Comparison of ENCODE assay signal across 8 cellular contexts in the genomic region with DNA sequence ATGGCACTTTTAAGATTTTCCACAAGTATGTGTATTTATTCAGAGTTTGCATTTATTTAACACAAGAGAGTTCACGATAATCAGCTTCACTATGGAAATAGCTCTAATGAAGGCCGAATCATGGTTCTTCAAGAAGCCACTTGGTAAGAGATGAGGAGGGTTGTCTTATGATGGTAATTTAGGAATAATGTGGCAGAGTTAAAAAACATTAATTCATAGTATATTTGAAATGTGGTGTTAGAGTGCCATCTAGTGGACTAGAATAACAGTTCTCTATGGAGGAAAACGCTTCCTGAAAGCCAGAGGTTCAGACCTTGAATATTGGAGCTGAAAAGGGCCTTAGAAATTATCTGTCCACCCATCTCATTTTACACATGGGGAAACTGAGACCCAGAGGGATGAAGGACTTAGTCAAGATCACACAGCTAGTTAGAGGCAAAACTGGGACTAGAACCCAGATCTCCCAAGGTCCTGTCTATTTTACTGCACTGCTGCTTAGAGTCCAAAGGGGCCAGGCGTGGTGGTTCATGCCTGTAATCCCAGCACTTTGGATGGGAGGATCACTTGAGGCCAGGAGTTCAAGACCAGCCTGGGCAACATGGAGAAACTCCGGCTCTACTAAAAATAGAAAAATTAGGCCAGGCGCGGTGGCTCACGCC. TPM values are rescaled to one million over a fixed set of nuclear protein-coding genes. Genes with fewer than 3 reads are reported as not detected.
DNase-seq lines count a peak whose midpoint lies in the region; ATAC-seq, FAIRE-seq and TF ChIP-seq lines count a peak whose summit lies in the region.

No MANE protein-coding gene starts in this region.

- H4K8ac ChIP-seq in H1 (ENCODE audit: extremely low read depth, insufficient read depth, low read length): no peak overlapping the region

- H3K27me3 ChIP-seq in Peyer's patch: no peaks in the 10 kb centered on the region
- no peaks in the 10 kb centered on the region for H3K27me3 ChIP-seq in H1 (replicated peaks in 1 of 4; ENCODE audit: control insufficient read depth in 3 of 4, extremely low read depth in 1 of 4, insufficient read depth in 3 of 4, low read length in 3 of 4)

- no peak overlapping the region for H2BK20ac ChIP-seq in H1 (ENCODE audit: low read length)

- H2AK5ac ChIP-seq in H1 (ENCODE audit: low read depth, low read length): no peak overlapping the region

- H4K91ac ChIP-seq in H1 (replicated peaks; ENCODE audit: insufficient read length, low read length): no peak overlapping the region

- no peak overlapping the region for H2BK12ac ChIP-seq in H1 (ENCODE audit: low read depth, low read length)

- H4K5ac ChIP-seq in H1 (ENCODE audit: insufficient read length, low read depth, low read length): no peak overlapping the region

- no peak overlapping the region for H3K4me2 ChIP-seq in H1 (ENCODE audit: insufficient read depth in 1 of 2, low read depth in 2 of 2, low read length in 2 of 2)

- peak; percentile 66 to 83 (median 76) for TF ChIP-seq CTCF in Peyer's patch (IDR thresholded peaks at IDR 0.05)
- TF ChIP-seq CTCF in H1 (IDR thresholded peaks at IDR 0.05; ENCODE audit: control extremely low read depth in 1 of 3, insufficient read depth in 1 of 3, low read depth in 1 of 3, low read length in 3 of 3): peak in 2 of 3 experiments; percentile 47 to 53; a peak in 2 of 4 replicates

- peaks cover 0 to under 1% of the 10 kb centered on the region in 2 experiments for H4K20me1 ChIP-seq in H1 (replicated peaks in 1 of 2; ENCODE audit: control insufficient read depth in 1 of 2, insufficient read depth in 2 of 2, low read length in 2 of 2)

- H3K23ac ChIP-seq in H1 (ENCODE audit: insufficient read length): no peak overlapping the region

- H3K9ac ChIP-seq in H1 (replicated peaks in 1 of 4; ENCODE audit: extremely low read depth in 1 of 4, low read depth in 3 of 4, low read length in 3 of 4): no peak overlapping the region

- FAIRE-seq in H1 (lab: Jason Lieb, UNC): no peak

- no peak overlapping the region for H2BK15ac ChIP-seq in H1 (ENCODE audit: low read length)

- H3K9me3 ChIP-seq in Peyer's patch: no peaks in the 10 kb centered on the region
- no peaks in the 10 kb centered on the region for H3K9me3 ChIP-seq in H1 (ENCODE audit: insufficient read depth in 2 of 2, low read depth in 1 of 2, low read length in 1 of 2)

- no peaks in the 10 kb centered on the region for H3K79me2 ChIP-seq in H1 (ENCODE audit: control insufficient read depth in 1 of 2, insufficient read depth in 2 of 2, low read length in 2 of 2)

- CTCF ChIA-PET in H1 (lab: Charles Lee; ENCODE audit: partially characterized antibody): interaction anchor here (0.5 to 3.3 kb wide), 21 partner anchors 9 to 305 kb away, joined by 3 to 22 read pairs (median 4); no protein-coding TSS in a partner anchor

- TF ChIP-seq POLR2A in Peyer's patch (IDR thresholded peaks at IDR 0.05) (no peak), H1 (IDR thresholded peaks at IDR 0.05; ENCODE audit: control extremely low read depth in 1 of 2, low read depth in 2 of 2, low read length in 2 of 2) (no peak)

- H3K56ac ChIP-seq in H1 (replicated peaks; ENCODE audit: insufficient read length, low read depth, low read length): no peak overlapping the region

- POLR2A ChIA-PET in H1 (lab: Charles Lee; ENCODE audit: partially characterized antibody): interaction anchor here (0.7 to 3.4 kb wide), 3 partner anchors 13 to 102 kb away, joined by 3 to 10 read pairs (median 5); a partner anchor contains a TSS

- H3K27ac ChIP-seq in Peyer's patch: no peak overlapping the region
- H3K27ac ChIP-seq in H1 (ENCODE audit: low read depth, low read length): no peak overlapping the region

- no peaks in the 10 kb centered on the region for H3K79me1 ChIP-seq in H1 (ENCODE audit: low read depth, low read length)

- H2BK5ac ChIP-seq in H1 (ENCODE audit: low read depth, low read length): no peak overlapping the region

- H3K36me3 ChIP-seq in Peyer's patch (peaks cover 0 to 91% (median 0%) of the 10 kb centered on the region in 3 donors), H1 (ENCODE audit: control insufficient read depth in 2 of 4, insufficient read depth in 4 of 4, low read length in 3 of 4) (peaks cover 10 to 72% (median 34%) of the 10 kb centered on the region in 4 experiments)

- no peak overlapping the region for H3K18ac ChIP-seq in H1 (ENCODE audit: extremely low read depth, low read length)

- H3K14ac ChIP-seq in H1 (ENCODE audit: insufficient read length): no peak overlapping the region

- no peaks in the 10 kb centered on the region for H3K23me2 ChIP-seq in H1 (ENCODE audit: low read depth, low read length)

- DNase-seq in D341Med (ENCODE audit: low spot score) (peak; percentile 54), HS-27A (ENCODE audit: low read depth) (peak; percentile 45), Peyer's patch (no peak), H1 (ENCODE audit: low read depth in 1 of 2, low spot score in 2 of 2) (no peak), middle frontal gyrus (ENCODE audit: extremely low spot score, low spot score) (peak; percentile 36)

- no peak overlapping the region for H2BK120ac ChIP-seq in H1 (replicated peaks; ENCODE audit: low read depth, low read length)

- H3K4ac ChIP-seq in H1 (replicated peaks; ENCODE audit: insufficient read length, low read depth, low read length): no peak overlapping the region

- no peaks in the 10 kb centered on the region for H3K4me1 ChIP-seq in Peyer's patch
- no peaks in the 10 kb centered on the region; a peak in 1 of 7 replicates for H3K4me1 ChIP-seq in H1 (replicated peaks in 1 of 4; ENCODE audit: control insufficient read depth in 3 of 4, insufficient read depth in 4 of 4, low read length in 3 of 4)

- H3K4me3 ChIP-seq in Peyer's patch (no peak overlapping the region), H1 (ENCODE audit: extremely low read depth in 1 of 4, insufficient read depth in 2 of 4, low read depth in 3 of 4, low read length in 4 of 4) (no peak overlapping the region)

- ATAC-seq in GM21723 (IDR thresholded peaks at IDR 0.05; ENCODE audit: unreplicated experiment) (no peak), HG03280 (IDR thresholded peaks at IDR 0.05; ENCODE audit: unreplicated experiment) (no peak), HG02885 (IDR thresholded peaks at IDR 0.05; ENCODE audit: poor library complexity, unreplicated experiment) (no peak)

- no peak overlapping the region for H2AFZ ChIP-seq in H1 (ENCODE audit: low read length)

- no peak for TF ChIP-seq EP300 in H1 (IDR thresholded peaks at IDR 0.05; ENCODE audit: borderline replicate concordance in 1 of 2, low read depth in 2 of 2, low read length in 2 of 2)

- 82% methylated on average over 8 of the region's 8 CpGs; no CpG with 5 or more reads in 1 of the 2 experiments for WGBS in H1 (ENCODE audit: extremely low coverage in 1 of 2, insufficient coverage in 1 of 2, insufficient read length in 1 of 2, insufficient replicate concordance in 2 of 2, low coverage in 1 of 2, low lambda C conversion rate in 2 of 2, missing lambda C conversion rate in 1 of 2), 2 experiments

- TF ChIP-seq RAD21 in H1 (IDR thresholded peaks at IDR 0.05 in 1 of 2, conservative IDR thresholded peaks at IDR 0.05 in 1 of 2; ENCODE audit: low read depth in 2 of 2, low read length in 2 of 2): peak; percentile 62 to 67

TF ChIP-seq in H1, 55 proteins besides CTCF, POLR2A, EP300 and RAD21 (continues in another document):
- no peak for TF ChIP-seq JUND (IDR thresholded peaks at IDR 0.05; ENCODE audit: low read length)
- TF ChIP-seq HDAC2 (IDR thresholded peaks at IDR 0.05; ENCODE audit: borderline replicate concordance in 1 of 2, low read depth in 2 of 2, low read length in 2 of 2): no peak
- no peak for TF ChIP-seq JUN (IDR thresholded peaks at IDR 0.05; ENCODE audit: low read depth, low read length)
- TF ChIP-seq EGR1 (IDR thresholded peaks at IDR 0.05; ENCODE audit: borderline replicate concordance, low read depth, low read length): no peak
- no peak for TF ChIP-seq EZH2 (IDR thresholded peaks at IDR 0.05; ENCODE audit: low read depth, low read length, severe bottlenecking)
- TF ChIP-seq, protein P1, sequence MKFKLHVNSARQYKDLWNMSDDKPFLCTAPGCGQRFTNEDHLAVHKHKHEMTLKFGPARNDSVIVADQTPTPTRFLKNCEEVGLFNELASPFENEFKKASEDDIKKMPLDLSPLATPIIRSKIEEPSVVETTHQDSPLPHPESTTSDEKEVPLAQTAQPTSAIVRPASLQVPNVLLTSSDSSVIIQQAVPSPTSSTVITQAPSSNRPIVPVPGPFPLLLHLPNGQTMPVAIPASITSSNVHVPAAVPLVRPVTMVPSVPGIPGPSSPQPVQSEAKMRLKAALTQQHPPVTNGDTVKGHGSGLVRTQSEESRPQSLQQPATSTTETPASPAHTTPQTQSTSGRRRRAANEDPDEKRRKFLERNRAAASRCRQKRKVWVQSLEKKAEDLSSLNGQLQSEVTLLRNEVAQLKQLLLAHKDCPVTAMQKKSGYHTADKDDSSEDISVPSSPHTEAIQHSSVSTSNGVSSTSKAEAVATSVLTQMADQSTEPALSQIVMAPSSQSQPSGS (IDR thresholded peaks at IDR 0.05; ENCODE audit: low read length): no peak
- no peak for TF ChIP-seq GABPA (IDR thresholded peaks at IDR 0.05; ENCODE audit: borderline replicate concordance, insufficient read depth, low read length)
- TF ChIP-seq SIX5 (IDR thresholded peaks at IDR 0.05; ENCODE audit: low read depth, low read length): no peak
- TF ChIP-seq CREB1 (IDR thresholded peaks at IDR 0.05): no peak
- TF ChIP-seq FOSL1 (IDR thresholded peaks at IDR 0.05; ENCODE audit: insufficient read depth, low read depth, low read length): no peak
- no peak for TF ChIP-seq TCF12 (IDR thresholded peaks at IDR 0.05; ENCODE audit: low read depth, low read length)
- TF ChIP-seq SP1 (IDR thresholded peaks at IDR 0.05; ENCODE audit: low read depth, low read length): no peak
- TF ChIP-seq SIN3A (conservative IDR thresholded peaks at IDR 0.05 in 1 of 2, IDR thresholded peaks at IDR 0.05 in 1 of 2; ENCODE audit: low read depth in 1 of 2, low read length in 2 of 2): no peak
- TF ChIP-seq RBBP5 (IDR thresholded peaks at IDR 0.05; ENCODE audit: borderline replicate concordance, low read depth, low read length): no peak
- TF ChIP-seq NANOG (IDR thresholded peaks at IDR 0.05; ENCODE audit: insufficient read depth, low read depth, low read length, poor library complexity, severe bottlenecking): no peak

RNA-seq across cellular contexts. Expression of a gene that starts 33.8 kb away (rescaled TPM):
- 100 to 1,000 TPM in 3 of 4 donors, 10 to 100 TPM in 1; 72.3 to 276 (median 135) TPM for total RNA-seq in Peyer's patch
- total RNA-seq in H1 (2021; fragmentation: NEBNext Ultra II Directional; extraction: Animal tissue kit (Norgen Biotek cat#: 25700)): 625 and 635 TPM in 2 replicates
- 142 and 171 TPM in 2 replicates for polyA plus RNA-seq in H1 (2011; rRNA removed)
- polyA plus RNA-seq in H1 (2011; cell fraction: cytosol; rRNA removed): 209 TPM
- 433 TPM for polyA plus RNA-seq in H1 (2011; cell fraction: nucleus; rRNA removed)
- 357 to 670 TPM (median 408 TPM) in 4 replicates for polyA plus RNA-seq in H1 (2012, experiment 1 of 2)
- polyA plus RNA-seq in H1 (2012, experiment 2 of 2): 16.3 TPM
- polyA plus RNA-seq in H1 (2013, experiment 1 of 2): 602 TPM
- 545 TPM for polyA plus RNA-seq in H1 (2013, experiment 2 of 2)
- 512 and 884 TPM in 2 replicates for polyA minus RNA-seq in H1 (2011; rRNA and poly(A)+ RNA removed)
- polyA minus RNA-seq in H1 (2011; cell fraction: cytosol; rRNA and poly(A)+ RNA removed): 185 TPM
- polyA minus RNA-seq in H1 (2011; cell fraction: nucleus; rRNA and poly(A)+ RNA removed): 342 TPM

Comparison
In these comparisons a context has a peak if more than half of its experiments do, and no peak if none do; other contexts are left out.
1. DNase-seq: peak in D341Med (single experiment), HS-27A (single experiment) and middle frontal gyrus (single experiment); none in Peyer's patch (0 of 3) and H1 (0 of 2).